14 cellular contexts compared by ENCODE assay signal in the genomic region with DNA sequence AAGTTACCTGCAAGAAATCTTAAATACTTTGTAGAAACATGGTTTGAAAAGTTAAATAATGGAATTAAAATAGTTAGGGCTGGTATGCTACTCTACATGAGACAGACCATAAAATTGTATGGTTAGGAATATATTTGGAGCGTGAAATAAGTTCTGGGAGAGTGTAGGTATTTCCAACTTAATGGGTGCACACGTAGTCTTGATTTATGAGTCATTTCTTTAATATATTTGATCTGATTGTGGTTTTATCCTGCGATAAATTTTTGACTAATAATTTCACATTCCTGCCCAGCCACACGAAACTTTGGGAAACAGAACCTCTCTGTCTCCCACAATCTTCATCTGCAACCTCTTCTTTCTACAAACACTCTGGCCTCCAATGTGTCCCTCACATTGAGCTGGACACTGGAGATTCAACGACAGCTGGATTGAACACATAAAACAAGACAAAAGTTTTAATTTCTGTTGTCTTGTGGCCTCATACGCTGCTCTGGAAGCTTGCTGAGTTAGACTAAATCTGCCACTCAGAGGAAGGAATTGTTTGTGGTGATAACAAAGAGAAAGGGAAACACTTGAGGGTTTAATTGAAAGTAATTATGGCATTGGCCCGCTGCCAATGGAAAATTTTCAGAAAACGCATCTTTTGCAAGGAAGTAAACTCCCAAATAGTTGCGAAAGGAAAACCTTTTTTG.
A peak's percentile ranks its signal among the peaks of the same experiment; 100 is the strongest.
DNase-seq lines count a peak whose midpoint lies in the region; ATAC-seq and TF ChIP-seq lines count a peak whose summit lies in the region.
"Had no signal": no experiment of that assay in that cellular context is flagged by ENCODE, and none has a peak within 500 bp of the region (broad histone marks: within the 10 kb centered on the region; RNA-seq: fewer than 3 reads in every experiment).

No MANE protein-coding gene starts in this region.

- no peaks in the 10 kb centered on the region for H3K9me3 Mint-ChIP-seq in nephron
- H3K9me3 Mint-ChIP-seq in T-helper 2 cell treated with Interferon-gamma antibody and Interleukin-4, amounts not matched to agents 5 μg/mL and 100 μg/mL, for 36 hours, result peaks cover 11% of the 10 kb centered on the region
- H3K9me3 Mint-ChIP-seq: activated B cell treated with CpG ODN at 0.5 μM for 24 hours had no signal

- H3K36me3 Mint-ChIP-seq in nephron (ENCODE audit: low read depth), result no peaks in the 10 kb centered on the region
- H3K36me3 Mint-ChIP-seq in T-helper 2 cell treated with Interferon-gamma antibody and Interleukin-4, amounts not matched to agents 5 μg/mL and 100 μg/mL, for 36 hours (ENCODE audit: low read depth), result no peaks in the 10 kb centered on the region

- TF ChIP-seq CTCF in choroid plexus epithelial cell (conservative IDR thresholded peaks at IDR 0.05; ENCODE audit: low read depth, low read length), result no peak
- TF ChIP-seq CTCF in nephron (IDR thresholded peaks at IDR 0.05; ENCODE audit: unreplicated experiment in 3 of 3), result no peak

- no peaks in the 10 kb centered on the region for H3K27me3 Mint-ChIP-seq in nephron (ENCODE audit: low read depth)
- H3K27me3 Mint-ChIP-seq in T-helper 2 cell treated with Interferon-gamma antibody and Interleukin-4, amounts not matched to agents 5 μg/mL and 100 μg/mL, for 36 hours (ENCODE audit: low read depth), result no peaks in the 10 kb centered on the region
- H3K27me3 Mint-ChIP-seq: activated B cell treated with CpG ODN at 0.5 μM for 24 hours had no signal

- H3K27ac Mint-ChIP-seq in nephron, result peak overlapping the region; percentile 12 to 88 (median 66)
- H3K27ac Mint-ChIP-seq in T-helper 2 cell treated with Interferon-gamma antibody and Interleukin-4, amounts not matched to agents 5 μg/mL and 100 μg/mL, for 36 hours, result no peak overlapping the region
- H3K27ac Mint-ChIP-seq: activated B cell treated with CpG ODN at 0.5 μM for 24 hours had no signal

- no peak overlapping the region for H3K4me3 ChIP-seq in choroid plexus epithelial cell (ENCODE audit: low read depth, low read length)

- DNase-seq in DMS153 (lab: John Stamatoyannopoulos, UW) (peak; percentile 12), DMS153 treated with DMSO at 0.1 percent for 48 hours (lab: John Stamatoyannopoulos, UW; ENCODE audit: unreplicated experiment) (no peak), NCI-H1105 (lab: John Stamatoyannopoulos, UW) (peak; percentile 29), choroid plexus epithelial cell (ENCODE audit: low read depth) (peak; percentile 9)
- DNase-seq in T-helper 2 cell treated with Interferon-gamma antibody and Interleukin-4, amounts not matched to agents 5 μg/mL and 100 μg/mL, for 36 hours (ENCODE audit: low spot score), result no peak
- DNase-seq: 8988T; activated B cell treated with CpG ODN at 0.5 μM for 24 hours; aorta; erythroblast; NCI-H187; stimulated activated CD4-positive, alpha-beta T cell treated with anti-CD3 and anti-CD28 coated beads, Interleukin-2, amount 100 ng/mL, for 24 hours had no signal

- peaks cover 14% of the 10 kb centered on the region for H3K4me1 Mint-ChIP-seq in nephron
- peaks cover 1% of the 10 kb centered on the region for H3K4me1 Mint-ChIP-seq in T-helper 2 cell treated with Interferon-gamma antibody and Interleukin-4, amounts not matched to agents 5 μg/mL and 100 μg/mL, for 36 hours (ENCODE audit: low read depth)

- no peak for TF ChIP-seq POLR2A in GM18505 (IDR thresholded peaks at IDR 0.05; ENCODE audit: borderline replicate concordance, extremely low read depth, insufficient read depth, insufficient read length)

- no peak for ATAC-seq in GM18505 (IDR thresholded peaks at IDR 0.05; ENCODE audit: unreplicated experiment)
- no peak for ATAC-seq in GM21367 (IDR thresholded peaks at IDR 0.05; ENCODE audit: unreplicated experiment)

- H3K4me3 Mint-ChIP-seq in nephron, result no peak overlapping the region
- no peak overlapping the region for H3K4me3 Mint-ChIP-seq in T-helper 2 cell treated with Interferon-gamma antibody and Interleukin-4, amounts not matched to agents 5 μg/mL and 100 μg/mL, for 36 hours
- H3K4me3 Mint-ChIP-seq: activated B cell treated with CpG ODN at 0.5 μM for 24 hours had no signal

Comparison
In these comparisons a context has a peak if more than half of its experiments do, and no peak if none do; other contexts are left out.
1. DNase-seq: peak in DMS153 (single experiment), NCI-H1105 (single experiment) and choroid plexus epithelial cell (single experiment); none in DMS153 treated with DMSO at 0.1 percent for 48 hours (single experiment) and T-helper 2 cell treated with Interferon-gamma antibody and Interleukin-4, amounts not matched to agents 5 μg/mL and 100 μg/mL, for 36 hours (single experiment).